34 cellular contexts compared by ENCODE assay signal in genomic region chr21:37542512-37542911, GRCh38.
"Had no signal": no experiment of that assay in that cellular context is flagged by ENCODE, and none has a peak within 500 bp of the region (broad histone marks: within the 10 kb centered on the region; RNA-seq: fewer than 3 reads in every experiment).

No MANE protein-coding gene starts in this region.

- H3K36me3 ChIP-seq: MG63 had no signal

- DNase-seq: Karpas-422, Kasumi-1, MG63, MM.1S, MV-4-11, NCI-H1048, NCI-H1092, NCI-H1092 treated with DMSO at 0.1 percent for 48 hours, NCI-H1105, NCI-H1105 treated with DMSO at 0.1 percent for 48 hours, NCI-H1417, NCI-H1417 treated with DMSO at 0.1 percent for 48 hours, NCI-H1436, NCI-H1436 treated with DMSO at 0.1 percent for 48 hours, NCI-H146, NCI-H1694, NCI-H1694 treated with DMSO at 0.1 percent for 48 hours, NCI-H187, NCI-H187 treated with DMSO at 0.1 percent for 48 hours, NCI-H1930, NCI-H2029, NCI-H2029 treated with DMSO at 0.1 percent for 48 hours, NCI-H2081, NCI-H2081 treated with DMSO at 0.1 percent for 48 hours, NCI-H2107, NCI-H2171, NCI-H2171 treated with DMSO at 0.1 percent for 48 hours, NCI-H2227 treated with DMSO at 0.1 percent for 48 hours, NCI-H226, NCI-H345, NCI-H446, NCI-H446 treated with DMSO at 0.1 percent for 48 hours, NCI-H510A, NCI-H510A treated with DMSO at 0.1 percent for 48 hours had no signal

- H3K4me3 ChIP-seq: MG63 had no signal
